In genomic region chr5:169647566-169647965, GRCh38 we compare ENCODE assay signal across 9 cellular contexts. TPM values are rescaled to one million over a fixed set of nuclear protein-coding genes. Genes with fewer than 3 reads are reported as not detected.
A peak's percentile ranks its signal among the peaks of the same experiment; 100 is the strongest.
DNase-seq lines count a peak whose midpoint lies in the region; ATAC-seq lines count a peak whose summit lies in the region.
"Had no signal": no experiment of that assay in that cellular context is flagged by ENCODE, and none has a peak within 500 bp of the region (broad histone marks: within the 10 kb centered on the region; RNA-seq: fewer than 3 reads in every experiment).

No MANE protein-coding gene starts in this region.

- H3K36me3 Mint-ChIP-seq in activated T-cell treated with anti-CD3 and anti-CD28 coated beads, Interleukin-2, amount 50 U/mL, for 24 hours (ENCODE audit: low read depth) = peaks cover 85% of the 10 kb centered on the region
- H3K36me3 Mint-ChIP-seq in T-helper 17 cell (ENCODE audit: low read depth) = peaks cover 6% of the 10 kb centered on the region

- peak overlapping the region; percentile 30 for H3K4me3 Mint-ChIP-seq in activated T-cell treated with anti-CD3 and anti-CD28 coated beads, Interleukin-2, amount 50 U/mL, for 24 hours
- H3K4me3 Mint-ChIP-seq in T-helper 17 cell = peak overlapping the region; percentile 70
- H3K4me3 Mint-ChIP-seq in stimulated activated naive CD8-positive, alpha-beta T cell treated with anti-CD3 and anti-CD28 coated beads, Interleukin-15, amount 100 ng/mL, for 72 hours = peak overlapping the region; percentile 58 to 69

- peaks cover 92% of the 10 kb centered on the region for H3K4me1 Mint-ChIP-seq in activated T-cell treated with anti-CD3 and anti-CD28 coated beads, Interleukin-2, amount 50 U/mL, for 24 hours (ENCODE audit: low read depth)
- peaks cover 82% of the 10 kb centered on the region for H3K4me1 Mint-ChIP-seq in T-helper 17 cell
- H3K4me1 Mint-ChIP-seq in stimulated activated naive CD8-positive, alpha-beta T cell treated with anti-CD3 and anti-CD28 coated beads, Interleukin-15, amount 100 ng/mL, for 72 hours = peaks cover 89% of the 10 kb centered on the region

- peak overlapping the region; percentile 95 for H3K27ac Mint-ChIP-seq in activated T-cell treated with anti-CD3 and anti-CD28 coated beads, Interleukin-2, amount 50 U/mL, for 24 hours
- peak overlapping the region; percentile 98 for H3K27ac Mint-ChIP-seq in T-helper 17 cell
- peak overlapping the region in 1 of 2 donors; percentile 2 for H3K27ac Mint-ChIP-seq in stimulated activated naive CD8-positive, alpha-beta T cell treated with anti-CD3 and anti-CD28 coated beads, Interleukin-15, amount 100 ng/mL, for 72 hours

- peak; percentile 46 for ATAC-seq in HG03045 (IDR thresholded peaks at IDR 0.05; ENCODE audit: unreplicated experiment)
- ATAC-seq in T-helper 17 cell = no peak
- no peak for ATAC-seq in stimulated activated naive CD8-positive, alpha-beta T cell treated with anti-CD3 and anti-CD28 coated beads, Interleukin-15, amount 100 ng/mL, for 72 hours
- no peak for ATAC-seq in GM18858 (IDR thresholded peaks at IDR 0.05; ENCODE audit: unreplicated experiment)

- no peak for DNase-seq in activated T-cell treated with anti-CD3 and anti-CD28 coated beads, Interleukin-2, amount 50 U/mL, for 24 hours
- no peak for DNase-seq in activated T-cell treated with anti-CD3 and anti-CD28 coated beads, Interleukin-2, amount 50 U/mL, for 48 hours
- DNase-seq in T-helper 17 cell = no peak
- no peak for DNase-seq in stimulated activated naive CD8-positive, alpha-beta T cell treated with anti-CD3 and anti-CD28 coated beads, Interleukin-15, amount 100 ng/mL, for 72 hours
- no peak for DNase-seq in SW 1271 (lab: John Stamatoyannopoulos, UW)
- no peak for DNase-seq in NCI-H1417 (lab: John Stamatoyannopoulos, UW)
- DNase-seq: tibial artery had no signal

- no peaks in the 10 kb centered on the region for H3K27me3 Mint-ChIP-seq in activated T-cell treated with anti-CD3 and anti-CD28 coated beads, Interleukin-2, amount 50 U/mL, for 24 hours
- no peaks in the 10 kb centered on the region for H3K27me3 Mint-ChIP-seq in T-helper 17 cell
- no peaks in the 10 kb centered on the region for H3K27me3 Mint-ChIP-seq in stimulated activated naive CD8-positive, alpha-beta T cell treated with anti-CD3 and anti-CD28 coated beads, Interleukin-15, amount 100 ng/mL, for 72 hours

- no peaks in the 10 kb centered on the region for H3K9me3 Mint-ChIP-seq in activated T-cell treated with anti-CD3 and anti-CD28 coated beads, Interleukin-2, amount 50 U/mL, for 24 hours
- no peaks in the 10 kb centered on the region for H3K9me3 Mint-ChIP-seq in stimulated activated naive CD8-positive, alpha-beta T cell treated with anti-CD3 and anti-CD28 coated beads, Interleukin-15, amount 100 ng/mL, for 72 hours

- no peaks in the 10 kb centered on the region for H3K9me3 ChIP-seq in T-helper 17 cell (ENCODE audit: control insufficient read depth, low read length, poor library complexity, severe bottlenecking)
- H3K9me3 ChIP-seq: tibial artery had no signal

RNA-seq across cellular contexts. Expression of gene DOCK2, which starts 10.5 kb away (rescaled TPM):
- 100 to 1,000 TPM; 249 to 284 TPM for total RNA-seq in T-helper 17 cell
